In genomic region chr3:197281849-197282248, GRCh38 we compare ENCODE assay signal across 14 cellular contexts. TPM values are rescaled to one million over a fixed set of nuclear protein-coding genes. Genes with fewer than 3 reads are reported as not detected.
DNase-seq lines count a peak whose midpoint lies in the region; ATAC-seq and TF ChIP-seq lines count a peak whose summit lies in the region.
"Had no signal": no experiment of that assay in that cellular context is flagged by ENCODE, and none has a peak within 500 bp of the region (broad histone marks: within the 10 kb centered on the region; RNA-seq: fewer than 3 reads in every experiment).

No MANE protein-coding gene starts in this region.

- no peak overlapping the region for H2AFZ ChIP-seq in HCT116 (ENCODE audit: low read depth, low read length, poor library complexity, severe bottlenecking)

- no peaks in the 10 kb centered on the region for H3K9me2 ChIP-seq in HCT116 (ENCODE audit: insufficient read depth)

- peak; percentile 28 to 53 for ATAC-seq in activated naive CD4-positive, alpha-beta T cell treated with anti-CD3 and anti-CD28 coated beads, Interleukin-2, amount 50 U/mL, for 72 hours
- no peak for ATAC-seq in HCT116
- ATAC-seq in GM18858 (IDR thresholded peaks at IDR 0.05; ENCODE audit: unreplicated experiment) = no peak
- ATAC-seq: A549; CD8-positive, alpha-beta T cell had no signal

- POLR2A ChIA-PET in HCT116 (lab: Charles Lee) = no interaction called here

- CTCF ChIA-PET in activated naive CD4-positive, alpha-beta T cell treated with anti-CD3 and anti-CD28 coated beads, Interleukin-2, amount 10 ng/mL, durations not matched to agents 7 days and 5 days (lab: Charles Lee) = no interaction called here
- CTCF ChIA-PET in Calu3 (lab: Charles Lee) (no interaction called here), HCT116 (lab: Charles Lee) (no interaction called here)

- peaks cover 6% of the 10 kb centered on the region for H3K4me1 Mint-ChIP-seq in activated naive CD4-positive, alpha-beta T cell treated with anti-CD3 and anti-CD28 coated beads, Interleukin-2, amount 10 ng/mL, durations not matched to agents 7 days and 5 days
- H3K4me1 Mint-ChIP-seq in Calu3 (ENCODE audit: low read depth, unreplicated experiment) = peaks cover 15% of the 10 kb centered on the region

- intact Hi-C loops in Calu3 (cut with micrococcal nuclease; ENCODE audit: unreplicated experiment) = no loop called here
- intact Hi-C loops in HCT116 (cut with micrococcal nuclease) = no loop called here

- H3K4me2 ChIP-seq in HCT116 (ENCODE audit: low read length) = no peak overlapping the region
- H3K4me2 ChIP-seq: A549 had no signal

- TF ChIP-seq CTCF in Calu3 (IDR thresholded peaks at IDR 0.05; ENCODE audit: unreplicated experiment) (no peak), HCT116 (IDR thresholded peaks at IDR 0.05 in 2 of 3, conservative IDR thresholded peaks at IDR 0.05 in 1 of 3; ENCODE audit: borderline replicate concordance in 1 of 3, insufficient read depth in 1 of 3, low read depth in 2 of 3, low read length in 2 of 3) (no peak)

- H3K4me3 Mint-ChIP-seq in activated naive CD4-positive, alpha-beta T cell treated with anti-CD3 and anti-CD28 coated beads, Interleukin-2, amount 10 ng/mL, durations not matched to agents 7 days and 5 days = no peak overlapping the region
- no peak overlapping the region for H3K4me3 Mint-ChIP-seq in Calu3 (ENCODE audit: low read depth, unreplicated experiment)
- H3K4me3 Mint-ChIP-seq: CD14-positive monocyte; CD8-positive, alpha-beta T cell had no signal

- DNase-seq in activated naive CD4-positive, alpha-beta T cell treated with anti-CD3 and anti-CD28 coated beads, Interleukin-2, amount 50 U/mL, for 72 hours (ENCODE audit: low spot score in 2 of 2) = no peak
- DNase-seq in activated naive CD4-positive, alpha-beta T cell treated with anti-CD3 and anti-CD28 coated beads, Interleukin-2, amount 10 ng/mL, durations not matched to agents 7 days and 5 days = no peak
- no peak for DNase-seq in Calu3
- no peak for DNase-seq in HCT116 (ENCODE audit: low read depth, low spot score)
- DNase-seq in epithelial cell of prostate (ENCODE audit: low read depth, low spot score) = no peak
- no peak for DNase-seq in NCI-H446 (lab: John Stamatoyannopoulos, UW)
- DNase-seq: CD8-positive, alpha-beta T cell; COR-L47; DND-41; GDM1 had no signal

- no peak overlapping the region for H3K9ac ChIP-seq in HCT116 (ENCODE audit: low read length)

- TF ChIP-seq RAD21 in HCT116 (IDR thresholded peaks at IDR 0.05; ENCODE audit: low read depth) = no peak

- H3K9me3 ChIP-seq in HCT116 (ENCODE audit: control insufficient read depth in 1 of 2, insufficient read depth in 1 of 2, low read depth in 1 of 2, low read length in 2 of 2) = no peaks in the 10 kb centered on the region
- H3K9me3 ChIP-seq: A549 had no signal

- H3K36me3 ChIP-seq in HCT116 (ENCODE audit: control insufficient read depth in 1 of 2, insufficient read depth in 2 of 2, low read length in 2 of 2) = peaks cover 11 to 35% of the 10 kb centered on the region in 2 experiments; a peak in 3 of 4 replicates

- RAD21 ChIA-PET in HCT116 (lab: Charles Lee; ENCODE audit: low non-redundant PET in 1 of 2, low total read pairs in 2 of 2, uncharacterized antibody in 2 of 2, unreplicated experiment in 2 of 2) = no interaction called here

- H3K27ac ChIP-seq in HCT116 (ENCODE audit: low read depth, low read length) (no peak overlapping the region), epithelial cell of prostate (peak overlapping the region; percentile 0)
- H3K27ac ChIP-seq: A549, HL-60 had no signal

- BruUV-seq in Calu3 (replicated peaks; lab: Mats Ljungman, UMichigan) (TSS peak; percentile 6), HCT116 (replicated peaks; lab: Mats Ljungman, UMichigan) (TSS peak; percentile 7)

- TF ChIP-seq POLR2A in HCT116 (IDR thresholded peaks at IDR 0.05; ENCODE audit: borderline replicate concordance, extremely low read depth, insufficient read depth, insufficient read length) = no peak

- no peak overlapping the region for H3K4me3 ChIP-seq in HCT116 (replicated peaks in 1 of 2; ENCODE audit: low read depth in 1 of 2, low read length in 2 of 2)
- H3K4me3 ChIP-seq: A549 had no signal

- H3K9me3 Mint-ChIP-seq in activated naive CD4-positive, alpha-beta T cell treated with anti-CD3 and anti-CD28 coated beads, Interleukin-2, amount 50 U/mL, for 72 hours = no peaks in the 10 kb centered on the region
- no peaks in the 10 kb centered on the region for H3K9me3 Mint-ChIP-seq in activated naive CD4-positive, alpha-beta T cell treated with anti-CD3 and anti-CD28 coated beads, Interleukin-2, amount 10 ng/mL, durations not matched to agents 7 days and 5 days
- peaks cover 2% of the 10 kb centered on the region for H3K9me3 Mint-ChIP-seq in Calu3 (ENCODE audit: low read depth, unreplicated experiment)
- H3K9me3 Mint-ChIP-seq: CD14-positive monocyte; CD8-positive, alpha-beta T cell had no signal

- H3K36me3 Mint-ChIP-seq in activated naive CD4-positive, alpha-beta T cell treated with anti-CD3 and anti-CD28 coated beads, Interleukin-2, amount 50 U/mL, for 72 hours = peaks cover 6 to 26% of the 10 kb centered on the region in 2 donors
- peaks cover 36% of the 10 kb centered on the region for H3K36me3 Mint-ChIP-seq in activated naive CD4-positive, alpha-beta T cell treated with anti-CD3 and anti-CD28 coated beads, Interleukin-2, amount 10 ng/mL, durations not matched to agents 7 days and 5 days
- H3K36me3 Mint-ChIP-seq in Calu3 (ENCODE audit: insufficient read depth, unreplicated experiment) = peaks cover 49% of the 10 kb centered on the region

- H3K27ac Mint-ChIP-seq in activated naive CD4-positive, alpha-beta T cell treated with anti-CD3 and anti-CD28 coated beads, Interleukin-2, amount 50 U/mL, for 72 hours = no peak overlapping the region
- H3K27ac Mint-ChIP-seq in activated naive CD4-positive, alpha-beta T cell treated with anti-CD3 and anti-CD28 coated beads, Interleukin-2, amount 10 ng/mL, durations not matched to agents 7 days and 5 days = no peak overlapping the region
- no peak overlapping the region for H3K27ac Mint-ChIP-seq in Calu3 (ENCODE audit: unreplicated experiment)
- H3K27ac Mint-ChIP-seq: CD8-positive, alpha-beta T cell had no signal

- peaks cover 0 to 9% of the 10 kb centered on the region in 2 experiments; a peak in 2 of 4 replicates for H3K4me1 ChIP-seq in HCT116 (ENCODE audit: control insufficient read depth in 1 of 2, insufficient read depth in 2 of 2, low read length in 2 of 2)

- peaks cover 96% of the 10 kb centered on the region for H3K79me2 ChIP-seq in HCT116 (ENCODE audit: insufficient read depth, low read length)

- peaks cover 5% of the 10 kb centered on the region; the same call in 1 of the 2 replicates for H4K20me1 ChIP-seq in HCT116 (ENCODE audit: insufficient read depth)

- no peaks in the 10 kb centered on the region for H3K27me3 Mint-ChIP-seq in activated naive CD4-positive, alpha-beta T cell treated with anti-CD3 and anti-CD28 coated beads, Interleukin-2, amount 10 ng/mL, durations not matched to agents 7 days and 5 days
- H3K27me3 Mint-ChIP-seq in Calu3 (ENCODE audit: unreplicated experiment) = no peaks in the 10 kb centered on the region

- H3K27me3 ChIP-seq in HCT116 (ENCODE audit: insufficient read depth, low read length) = no peaks in the 10 kb centered on the region

TF ChIP-seq in HCT116, 20 proteins besides CTCF, POLR2A, EP300 and RAD21 (continues in another document):
- TF ChIP-seq MAX (IDR thresholded peaks at IDR 0.05) (no peak), ZBTB33 (IDR thresholded peaks at IDR 0.05; ENCODE audit: extremely low read depth, insufficient replicate concordance, low read length) (no peak), TCF7L2 (IDR thresholded peaks at IDR 0.05; ENCODE audit: borderline replicate concordance, extremely low read depth, insufficient read depth, insufficient read length) (no peak), YY1 (IDR thresholded peaks at IDR 0.05; ENCODE audit: extremely low read depth, insufficient replicate concordance, low read depth, low read length) (no peak), CBX3 (IDR thresholded peaks at IDR 0.05; ENCODE audit: low read depth) (no peak), ELF1 (IDR thresholded peaks at IDR 0.05; ENCODE audit: borderline replicate concordance, low read depth) (no peak), EZH2phosphoT487 (IDR thresholded peaks at IDR 0.05; ENCODE audit: borderline replicate concordance) (no peak), FOSL1 (IDR thresholded peaks at IDR 0.05; ENCODE audit: low read depth) (no peak), CEBPB (IDR thresholded peaks at IDR 0.05; ENCODE audit: low read depth) (no peak), JUND (IDR thresholded peaks at IDR 0.05) (no peak), SRF (IDR thresholded peaks at IDR 0.05; ENCODE audit: low read depth) (no peak), SIN3A (IDR thresholded peaks at IDR 0.05; ENCODE audit: low read depth) (no peak), EGR1 (IDR thresholded peaks at IDR 0.05; ENCODE audit: low read depth) (no peak)

RNA-seq across cellular contexts. Expression of gene DLG1, which starts 16.6 kb away (rescaled TPM):
- total RNA-seq in activated naive CD4-positive, alpha-beta T cell treated with anti-CD3 and anti-CD28 coated beads, Interleukin-2, amount 50 U/mL, for 72 hours = 100 to 1,000 TPM in 1 of 2 donors, 10 to 100 TPM in 1; 76.3 to 119 TPM
- total RNA-seq in Calu3 (2022) = 105 and 127 TPM in 2 replicates
- total RNA-seq in HCT116 (2021; ENCODE audit: unreplicated experiment) = 89.8 TPM
- polyA plus RNA-seq in HCT116 (2012) = 23.3 and 30.4 TPM in 2 replicates

Comparison
In these comparisons a context has a peak if more than half of its experiments do, and no peak if none do; other contexts are left out.
1. ATAC-seq: peak in activated naive CD4-positive, alpha-beta T cell treated with anti-CD3 and anti-CD28 coated beads, Interleukin-2, amount 50 U/mL, for 72 hours (2 of 2); none in HCT116 (single experiment) and GM18858 (single experiment).